8 cellular contexts compared by ENCODE assay signal in genomic region chr15:49169880-49170597, GRCh38. TPM values are rescaled to one million over a fixed set of nuclear protein-coding genes. Genes with fewer than 3 reads are reported as not detected.
A peak's percentile ranks its signal among the peaks of the same experiment; 100 is the strongest.
DNase-seq lines count a peak whose midpoint lies in the region; ATAC-seq, FAIRE-seq and TF ChIP-seq lines count a peak whose summit lies in the region.

Gene GALK2, plus strand, starts transcription at chr15:49170247. Its CDS starts 76 bp downstream, at chr15:49170323.

- peak within 1 kb of the TSS; percentile 94 for H3K27ac Mint-ChIP-seq in dendritic cell treated with granulocyte-macrophage colony-stimulating factor and Interleukin-4, amounts not matched to agents 40 ng/mL and 50 ng/mL, for 4 days

- TF ChIP-seq CTCF in BE2C (IDR thresholded peaks at IDR 0.05; ENCODE audit: low read depth, low read length) (no peak), left lung (IDR thresholded peaks at IDR 0.05) (no peak)

- H3K9me3 Mint-ChIP-seq in dendritic cell treated with granulocyte-macrophage colony-stimulating factor and Interleukin-4, amounts not matched to agents 40 ng/mL and 50 ng/mL, for 4 days: no peaks in the 10 kb centered on the region

- no peaks in the 10 kb centered on the region for H3K36me3 ChIP-seq in BE2C
- no peaks in the 10 kb centered on the region for H3K36me3 ChIP-seq in left lung

- peak within 1 kb of the TSS; percentile 84 for H3K4me3 Mint-ChIP-seq in dendritic cell treated with granulocyte-macrophage colony-stimulating factor and Interleukin-4, amounts not matched to agents 40 ng/mL and 50 ng/mL, for 4 days

- H3K4me3 ChIP-seq in BE2C (ENCODE audit: low read depth, low read length): peak within 1 kb of the TSS; percentile 96
- peak within 1 kb of the TSS; percentile 43 to 66 for H3K4me3 ChIP-seq in left lung

- H3K27me3 ChIP-seq in BE2C: no peaks in the 10 kb centered on the region
- no peaks in the 10 kb centered on the region for H3K27me3 ChIP-seq in left lung

- H3K9me3 ChIP-seq in BE2C (no peaks in the 10 kb centered on the region), left lung (no peaks in the 10 kb centered on the region)

- H3K4me1 Mint-ChIP-seq in dendritic cell treated with granulocyte-macrophage colony-stimulating factor and Interleukin-4, amounts not matched to agents 40 ng/mL and 50 ng/mL, for 4 days (ENCODE audit: low read depth): peaks cover 36% of the 10 kb centered on the region

- intact Hi-C loops in dendritic cell treated with granulocyte-macrophage colony-stimulating factor and Interleukin-4, amounts not matched to agents 40 ng/mL and 50 ng/mL, for 4 days (cut with micrococcal nuclease): loop anchor here (1.0 to 5.0 kb wide), 2 partner anchors 15 to 452 kb away; partner anchors contain the start of genes COPS2, DTWD1 and FAM227B
- intact Hi-C loops in left lung (cut with DNase I): no loop called here

- FAIRE-seq in GM19239 (lab: Jason Lieb, UNC): peak; percentile 89

- H3K27ac ChIP-seq in left lung: peak within 1 kb of the TSS; percentile 89

- DNase-seq in BE2C: peak; percentile 82
- DNase-seq in GM19239 (ENCODE audit: insufficient read length, low spot score): peak; percentile 26
- peak; percentile 91 to 95 for DNase-seq in NCI-H526 (lab: John Stamatoyannopoulos, UW)
- peak; percentile 73 for DNase-seq in activated CD4-positive, alpha-beta T cell treated with anti-CD3 and anti-CD28 coated beads, Interleukin-2, amount 50 U/mL, for 1 hour
- peak; percentile 92 for DNase-seq in left lung
- peak; percentile 61 to 73 for DNase-seq in stimulated activated CD4-positive, alpha-beta T cell treated with anti-CD3 and anti-CD28 coated beads, Interleukin-2, amount 100 ng/mL, for 48 hours

- H3K4me1 ChIP-seq in BE2C: no peaks in the 10 kb centered on the region
- H3K4me1 ChIP-seq in left lung: peaks cover 0 to 39% of the 10 kb centered on the region in 2 donors

- H3K36me3 Mint-ChIP-seq in dendritic cell treated with granulocyte-macrophage colony-stimulating factor and Interleukin-4, amounts not matched to agents 40 ng/mL and 50 ng/mL, for 4 days (ENCODE audit: low read depth): peaks cover 10% of the 10 kb centered on the region

- peak; percentile 90 for ATAC-seq in HG03457 (IDR thresholded peaks at IDR 0.05; ENCODE audit: unreplicated experiment)
- ATAC-seq in left lung: peak; percentile 100

- no peaks in the 10 kb centered on the region for H3K27me3 Mint-ChIP-seq in dendritic cell treated with granulocyte-macrophage colony-stimulating factor and Interleukin-4, amounts not matched to agents 40 ng/mL and 50 ng/mL, for 4 days

RNA-seq across cellular contexts. Expression of gene GALK2, which starts in this region (rescaled TPM):
- 24.5 TPM for polyA plus RNA-seq in BE2C (2012; ENCODE audit: insufficient read depth, insufficient read length, low read depth)
- 10 to 100 TPM; 36.3 to 43.1 TPM for total RNA-seq in left lung

Comparison
In these comparisons a context has a peak if more than half of its experiments do, and no peak if none do; other contexts are left out.
1. Peak in every context shown above with its lines: DNase-seq, ATAC-seq, H3K4me3 ChIP-seq and H3K27ac ChIP-seq.
2. DNase-seq: peak in every context shown above with its lines; median percentile 93 in NCI-H526; 92 in left lung; 82 in BE2C; 73 in activated CD4-positive, alpha-beta T cell treated with anti-CD3 and anti-CD28 coated beads, Interleukin-2, amount 50 U/mL, for 1 hour; 67 in stimulated activated CD4-positive, alpha-beta T cell treated with anti-CD3 and anti-CD28 coated beads, Interleukin-2, amount 100 ng/mL, for 48 hours; 26 in GM19239.